In genomic region chr7:44762726-44763522, GRCh38 we compare ENCODE assay signal across 19 cellular contexts. TPM values are rescaled to one million over a fixed set of nuclear protein-coding genes. Genes with fewer than 3 reads are reported as not detected.
A peak's percentile ranks its signal among the peaks of the same experiment; 100 is the strongest.
DNase-seq lines count a peak whose midpoint lies in the region; ATAC-seq and TF ChIP-seq lines count a peak whose summit lies in the region.
"Had no signal": no experiment of that assay in that cellular context is flagged by ENCODE, and none has a peak within 500 bp of the region (broad histone marks: within the 10 kb centered on the region; RNA-seq: fewer than 3 reads in every experiment).

No MANE protein-coding gene starts in this region.

- H3K4me1 ChIP-seq in left ventricle myocardium inferior (peaks cover 22% of the 10 kb centered on the region), right cardiac atrium (ENCODE audit: control insufficient read depth, insufficient read depth, low read length) (peaks cover 4% of the 10 kb centered on the region), PC-3 (ENCODE audit: insufficient read depth, low read length) (no peaks in the 10 kb centered on the region), esophagus squamous epithelium (peaks cover 7 to 41% (median 12%) of the 10 kb centered on the region in 3 donors)
- H3K4me1 ChIP-seq in naive thymus-derived CD4-positive, alpha-beta T cell (ENCODE audit: control insufficient read depth in 2 of 2, insufficient read depth in 2 of 2, low read length in 2 of 2), result peaks cover 0 to 1% of the 10 kb centered on the region in 2 donors
- H3K4me1 ChIP-seq: SJSA1 had no signal

- H3K4me2 ChIP-seq in PC-3 (ENCODE audit: low read length), result no peak overlapping the region
- H3K4me2 ChIP-seq: BLaER1 had no signal

- H3K4me3 ChIP-seq in left ventricle myocardium inferior, result no peak overlapping the region
- H3K4me3 ChIP-seq in right cardiac atrium (ENCODE audit: low read length), result no peak overlapping the region
- no peak overlapping the region for H3K4me3 ChIP-seq in PC-3 (ENCODE audit: low read length)
- H3K4me3 ChIP-seq in esophagus squamous epithelium, result no peak overlapping the region
- H3K4me3 ChIP-seq in naive thymus-derived CD4-positive, alpha-beta T cell (ENCODE audit: low read length), result no peak overlapping the region
- H3K4me3 ChIP-seq: BLaER1, SJSA1 had no signal

- no peak overlapping the region for H2AFZ ChIP-seq in PC-3 (ENCODE audit: low read length)

- DNase-seq in left ventricle myocardium inferior (no peak), right cardiac atrium (no peak), PC-3 (no peak), esophagus squamous epithelium (lab: John Stamatoyannopoulos, UW) (no peak), NCI-H526 (lab: John Stamatoyannopoulos, UW) (no peak), HFFc6 (no peak)
- DNase-seq in activated T-cell treated with anti-CD3 and anti-CD28 coated beads, Interleukin-2, amount 50 U/mL, for 4 hours, result no peak
- DNase-seq in naive thymus-derived CD4-positive, alpha-beta T cell, result no peak
- DNase-seq: Calu3; CD8-positive, alpha-beta T cell; DMS53; EL; H9; NCI-H1436; NCI-H2029; NCI-H345; NCI-H524 treated with DMSO at 0.1 percent for 48 hours had no signal

- no peak overlapping the region for H3K4me3 Mint-ChIP-seq in activated T-cell treated with anti-CD3 and anti-CD28 coated beads, Interleukin-2, amount 50 U/mL, for 4 hours
- H3K4me3 Mint-ChIP-seq in HFFc6, result no peak overlapping the region
- no peak overlapping the region for H3K4me3 Mint-ChIP-seq in naive thymus-derived CD4-positive, alpha-beta T cell
- H3K4me3 Mint-ChIP-seq: CD8-positive, alpha-beta T cell had no signal

- H3K36me3 ChIP-seq in left ventricle myocardium inferior, result peaks cover 98% of the 10 kb centered on the region
- H3K36me3 ChIP-seq in PC-3 (ENCODE audit: low read depth, low read length), result peaks cover 31% of the 10 kb centered on the region
- peaks cover 35 to 100% (median 58%) of the 10 kb centered on the region in 3 donors for H3K36me3 ChIP-seq in esophagus squamous epithelium
- H3K36me3 ChIP-seq in naive thymus-derived CD4-positive, alpha-beta T cell (ENCODE audit: control insufficient read depth in 2 of 3, insufficient read depth in 3 of 3, low read length in 3 of 3), result peaks cover 4 to 93% (median 32%) of the 10 kb centered on the region in 3 experiments

- TF ChIP-seq CTCF in left ventricle myocardium inferior (IDR thresholded peaks at IDR 0.05; ENCODE audit: borderline replicate concordance) (no peak), PC-3 (conservative IDR thresholded peaks at IDR 0.05; ENCODE audit: low read depth, low read length) (0 out of 2 replicates have a peak, but pooled peaks have one; percentile 12), esophagus squamous epithelium (IDR thresholded peaks at IDR 0.05) (no peak), HFFc6 (IDR thresholded peaks at IDR 0.05) (no peak)

- intact Hi-C loops in left ventricle myocardium inferior (cut with micrococcal nuclease), result no loop called here
- intact Hi-C loops in right cardiac atrium (cut with DNase I), result no loop called here
- intact Hi-C loops in PC-3 (cut with micrococcal nuclease), result no loop called here
- intact Hi-C loops in esophagus squamous epithelium (cut with DNase I), result no loop called here
- intact Hi-C loops in naive thymus-derived CD4-positive, alpha-beta T cell (cut with micrococcal nuclease), result no loop called here

- H3K36me3 Mint-ChIP-seq in activated T-cell treated with anti-CD3 and anti-CD28 coated beads, Interleukin-2, amount 50 U/mL, for 4 hours (ENCODE audit: insufficient read depth), result peaks cover 31% of the 10 kb centered on the region
- peaks cover 23% of the 10 kb centered on the region for H3K36me3 Mint-ChIP-seq in HFFc6 (ENCODE audit: low read depth)
- peaks cover 0 to 36% (median 9%) of the 10 kb centered on the region in 5 donors for H3K36me3 Mint-ChIP-seq in naive thymus-derived CD4-positive, alpha-beta T cell

- POLR2A ChIA-PET in PC-3 (lab: Charles Lee; ENCODE audit: unreplicated experiment), result no interaction called here
- POLR2A ChIA-PET in naive thymus-derived CD4-positive, alpha-beta T cell (lab: Charles Lee), result interaction anchor here (0.5 to 2.0 kb wide), 2 partner anchors 13 to 30 kb away, joined by 3 to 5 read pairs; no protein-coding TSS in a partner anchor

- 93% methylated on average over 20 of the region's 20 CpGs for WGBS in right cardiac atrium
- WGBS in esophagus squamous epithelium, 2 donors, result 89 to 92% methylated on average over 14 to 15 of the region's 20 CpGs

- no peak overlapping the region for H3K27ac Mint-ChIP-seq in HFFc6
- H3K27ac Mint-ChIP-seq in naive thymus-derived CD4-positive, alpha-beta T cell, result no peak overlapping the region
- H3K27ac Mint-ChIP-seq: CD8-positive, alpha-beta T cell had no signal

- H3K9ac ChIP-seq in PC-3 (ENCODE audit: low read length), result no peak overlapping the region
- H3K9ac ChIP-seq: BLaER1 had no signal

- no peaks in the 10 kb centered on the region for H4K20me1 ChIP-seq in PC-3 (ENCODE audit: low read length)

- H3K9me3 ChIP-seq in left ventricle myocardium inferior (replicated peaks) (no peaks in the 10 kb centered on the region), right cardiac atrium (ENCODE audit: control insufficient read depth, low read length) (no peaks in the 10 kb centered on the region), PC-3 (ENCODE audit: low read length) (no peaks in the 10 kb centered on the region), esophagus squamous epithelium (no peaks in the 10 kb centered on the region)
- no peaks in the 10 kb centered on the region for H3K9me3 ChIP-seq in naive thymus-derived CD4-positive, alpha-beta T cell (ENCODE audit: control insufficient read depth in 2 of 3, low read length in 3 of 3)
- H3K9me3 ChIP-seq: BLaER1, SJSA1 had no signal

- TF ChIP-seq POLR2A in esophagus squamous epithelium (IDR thresholded peaks at IDR 0.05), result no peak

- no peaks in the 10 kb centered on the region for H3K27me3 Mint-ChIP-seq in activated T-cell treated with anti-CD3 and anti-CD28 coated beads, Interleukin-2, amount 50 U/mL, for 4 hours (ENCODE audit: low read depth)
- peaks cover 5% of the 10 kb centered on the region for H3K27me3 Mint-ChIP-seq in HFFc6 (ENCODE audit: insufficient read depth)
- H3K27me3 Mint-ChIP-seq in naive thymus-derived CD4-positive, alpha-beta T cell, result no peaks in the 10 kb centered on the region

- peak overlapping the region; percentile 48 for H3K27ac ChIP-seq in left ventricle myocardium inferior (replicated peaks)
- no peak overlapping the region for H3K27ac ChIP-seq in right cardiac atrium (ENCODE audit: low read length)
- H3K27ac ChIP-seq in PC-3 (ENCODE audit: low read length), result no peak overlapping the region
- H3K27ac ChIP-seq in esophagus squamous epithelium, result peak overlapping the region in 3 of 4 donors; percentile 3 to 80 (median 60)
- no peak overlapping the region for H3K27ac ChIP-seq in naive thymus-derived CD4-positive, alpha-beta T cell (ENCODE audit: low read depth, low read length)
- H3K27ac ChIP-seq: BLaER1, SJSA1 had no signal

- H3K4me1 Mint-ChIP-seq in activated T-cell treated with anti-CD3 and anti-CD28 coated beads, Interleukin-2, amount 50 U/mL, for 4 hours (ENCODE audit: low read depth), result peaks cover 10% of the 10 kb centered on the region
- peaks cover 5% of the 10 kb centered on the region for H3K4me1 Mint-ChIP-seq in HFFc6 (ENCODE audit: low read depth)
- peaks cover 2 to 9% (median 5%) of the 10 kb centered on the region in 7 donors for H3K4me1 Mint-ChIP-seq in naive thymus-derived CD4-positive, alpha-beta T cell

- no peaks in the 10 kb centered on the region for H3K9me2 ChIP-seq in PC-3 (replicated peaks; ENCODE audit: low read length)

- ATAC-seq in right cardiac atrium, result no peak
- no peak for ATAC-seq in PC-3
- ATAC-seq in activated T-cell treated with anti-CD3 and anti-CD28 coated beads, Interleukin-2, amount 50 U/mL, for 4 hours, result no peak
- ATAC-seq in naive thymus-derived CD4-positive, alpha-beta T cell, result no peak
- ATAC-seq: CD8-positive, alpha-beta T cell had no signal

- no peaks in the 10 kb centered on the region for H3F3A ChIP-seq in PC-3 (ENCODE audit: low read length, unreplicated experiment)

- H3K9me3 Mint-ChIP-seq in activated T-cell treated with anti-CD3 and anti-CD28 coated beads, Interleukin-2, amount 50 U/mL, for 4 hours, result no peaks in the 10 kb centered on the region
- H3K9me3 Mint-ChIP-seq in HFFc6, result no peaks in the 10 kb centered on the region
- no peaks in the 10 kb centered on the region for H3K9me3 Mint-ChIP-seq in naive thymus-derived CD4-positive, alpha-beta T cell
- H3K9me3 Mint-ChIP-seq: CD8-positive, alpha-beta T cell; H9 had no signal

- CTCF ChIA-PET in PC-3 (lab: Charles Lee), result no interaction called here
- CTCF ChIA-PET in naive thymus-derived CD4-positive, alpha-beta T cell (lab: Charles Lee), result no interaction called here

- no TSS peak for BruUV-seq in PC-3 (replicated peaks; lab: Mats Ljungman, UMichigan)

- H3K27me3 ChIP-seq in left ventricle myocardium inferior (ENCODE audit: low read depth), result no peaks in the 10 kb centered on the region
- H3K27me3 ChIP-seq in right cardiac atrium (ENCODE audit: control insufficient read depth, insufficient read depth), result no peaks in the 10 kb centered on the region
- H3K27me3 ChIP-seq in PC-3 (ENCODE audit: low read length), result no peaks in the 10 kb centered on the region
- no peaks in the 10 kb centered on the region for H3K27me3 ChIP-seq in esophagus squamous epithelium
- H3K27me3 ChIP-seq in naive thymus-derived CD4-positive, alpha-beta T cell (ENCODE audit: control insufficient read depth in 2 of 2, insufficient read depth in 2 of 2, low read length in 2 of 2), result no peaks in the 10 kb centered on the region
- H3K27me3 ChIP-seq: BLaER1, SJSA1 had no signal

- H3K79me2 ChIP-seq in PC-3 (ENCODE audit: low read length), result no peaks in the 10 kb centered on the region

RNA-seq across cellular contexts. Expression of gene ZMIZ2, which starts 14.3 kb away (rescaled TPM):
- 62.7 TPM for total RNA-seq in left ventricle myocardium inferior
- total RNA-seq in right cardiac atrium, result 10 to 100 TPM; 47.4 to 61.6 (median 51.2) TPM
- 36.3 TPM for polyA plus RNA-seq in right cardiac atrium
- 18.3 and 26.6 TPM in 2 replicates for total RNA-seq in PC-3 (2014; rRNA removed)
- total RNA-seq in esophagus squamous epithelium, result 10 to 100 TPM in 3 of 4 donors, 1 to 10 TPM in 1; 6.9 to 25.4 (median 18.3) TPM
- total RNA-seq in activated T-cell treated with anti-CD3 and anti-CD28 coated beads, Interleukin-2, amount 50 U/mL, for 4 hours, result 100 to 1,000 TPM; 109 to 137 (median 118) TPM
- 10 to 100 TPM; 33.2 to 42.4 (median 36.6) TPM for total RNA-seq in HFFc6 (2021; fragmentation: NEBNext Ultra II Directional; extraction: Animal tissue kit (Norgen Biotek cat#: 25700))
- 100 to 1,000 TPM; 108 to 187 (median 144) TPM for total RNA-seq in naive thymus-derived CD4-positive, alpha-beta T cell
- polyA plus RNA-seq in naive thymus-derived CD4-positive, alpha-beta T cell, result 1 to 10 TPM; 4.4 to 7.7 TPM

RNA-seq across cellular contexts. Expression of gene PPIA, which starts 33.6 kb away (rescaled TPM):
- total RNA-seq in left ventricle myocardium inferior (470 TPM), right cardiac atrium (100 to 1,000 TPM; 411 to 510 (median 490) TPM), PC-3 (2014; rRNA removed) (3,201 and 4,136 TPM in 2 replicates), esophagus squamous epithelium (1,000 to 10,000 TPM; 1,726 to 3,682 (median 2,875) TPM)
- polyA plus RNA-seq in right cardiac atrium, result 1,145 TPM
- 1,000 to 10,000 TPM; 2,630 to 2,693 (median 2,657) TPM for total RNA-seq in activated T-cell treated with anti-CD3 and anti-CD28 coated beads, Interleukin-2, amount 50 U/mL, for 4 hours
- total RNA-seq in HFFc6 (2021; fragmentation: NEBNext Ultra II Directional; extraction: Animal tissue kit (Norgen Biotek cat#: 25700)), result 1,000 to 10,000 TPM; 2,348 to 2,538 (median 2,460) TPM
- 1,000 to 10,000 TPM in 1 of 5 experiments, 100 to 1,000 TPM in 4; 535 to 1,748 (median 620) TPM for total RNA-seq in naive thymus-derived CD4-positive, alpha-beta T cell
- polyA plus RNA-seq in naive thymus-derived CD4-positive, alpha-beta T cell, result 1,000 to 10,000 TPM; 3,113 to 3,303 TPM

Comparison
In these comparisons a context has a peak if more than half of its experiments do, and no peak if none do; other contexts are left out.
1. H3K27ac ChIP-seq: peak in left ventricle myocardium inferior (single experiment) and esophagus squamous epithelium (3 of 4); none in right cardiac atrium (single experiment), PC-3 (single experiment) and naive thymus-derived CD4-positive, alpha-beta T cell (single experiment).